In genomic region chr5:102770803-102771202, GRCh38 we compare ENCODE assay signal across 21 cellular contexts.
"Had no signal": no experiment of that assay in that cellular context is flagged by ENCODE, and none has a peak within 500 bp of the region (broad histone marks: within the 10 kb centered on the region; RNA-seq: fewer than 3 reads in every experiment).

No MANE protein-coding gene starts in this region.

- H3K4me3 ChIP-seq: cardiac muscle cell, right lobe of liver, skin epidermis, thoracic aorta, vagina had no signal

- ATAC-seq: activated CD4-positive, alpha-beta T cell treated with anti-CD3 and anti-CD28 coated beads for 36 hours; left lobe of liver; naive thymus-derived CD8-positive, alpha-beta T cell; stimulated activated memory B cell treated with anti-CD40 and anti-IgM and Interleukin-4, amounts not matched to agents 10 μg/mL and 1 μg/mL and 100 μg/mL, for 72 hours; T-helper 17 cell had no signal

- H3K9me3 Mint-ChIP-seq: immature natural killer cell, type B pancreatic cell had no signal

- H3K36me3 Mint-ChIP-seq: mesothelial cell of epicardium had no signal

- H3K27ac Mint-ChIP-seq: activated B cell treated with CpG ODN at 0.5 μM for 24 hours; activated CD4-positive, alpha-beta memory T cell treated with anti-CD3 and anti-CD28 coated beads for 36 hours; mesothelial cell of epicardium; stimulated activated memory B cell treated with anti-CD40 and anti-IgM and Interleukin-4, amounts not matched to agents 10 μg/mL and 1 μg/mL and 100 μg/mL, for 72 hours; type B pancreatic cell had no signal

- H3K27ac ChIP-seq: cardiac muscle cell had no signal

- H3K4me3 Mint-ChIP-seq: activated B cell treated with CpG ODN at 0.5 μM for 24 hours; activated CD4-positive, alpha-beta memory T cell treated with anti-CD3 and anti-CD28 coated beads for 36 hours; activated CD4-positive, alpha-beta T cell treated with anti-CD3 and anti-CD28 coated beads for 36 hours; activated CD8-positive, alpha-beta memory T cell treated with anti-CD3 and anti-CD28 coated beads, Interleukin-2, amount 10 ng/mL, durations not matched to agents 7 days and 5 days; activated naive CD8-positive, alpha-beta T cell; mesothelial cell of epicardium; naive thymus-derived CD8-positive, alpha-beta T cell; stimulated activated memory B cell treated with anti-CD40 and anti-IgM and Interleukin-4, amounts not matched to agents 10 μg/mL and 1 μg/mL and 100 μg/mL, for 72 hours; type B pancreatic cell had no signal

- DNase-seq: activated B cell treated with CpG ODN at 0.5 μM for 24 hours; activated CD4-positive, alpha-beta memory T cell treated with anti-CD3 and anti-CD28 coated beads for 36 hours; activated CD4-positive, alpha-beta T cell treated with anti-CD3 and anti-CD28 coated beads for 36 hours; activated CD8-positive, alpha-beta memory T cell treated with anti-CD3 and anti-CD28 coated beads, Interleukin-2, amount 10 ng/mL, durations not matched to agents 7 days and 5 days; activated naive CD4-positive, alpha-beta T cell; amniotic stem cell; erythroblast; immature natural killer cell; naive thymus-derived CD8-positive, alpha-beta T cell; right lobe of liver; stimulated activated CD4-positive, alpha-beta T cell treated with anti-CD3 and anti-CD28 coated beads, Interleukin-2, amount 100 ng/mL, for 24 hours; T-helper 17 cell had no signal

- H3K36me3 ChIP-seq: cardiac muscle cell, right lobe of liver, thoracic aorta, vagina had no signal

- H3K27me3 Mint-ChIP-seq: activated B cell treated with CpG ODN at 0.5 μM for 24 hours; activated CD4-positive, alpha-beta memory T cell treated with anti-CD3 and anti-CD28 coated beads for 36 hours; activated CD4-positive, alpha-beta T cell treated with anti-CD3 and anti-CD28 coated beads for 36 hours; activated CD8-positive, alpha-beta memory T cell treated with anti-CD3 and anti-CD28 coated beads, Interleukin-2, amount 10 ng/mL, durations not matched to agents 7 days and 5 days; activated naive CD8-positive, alpha-beta T cell; naive thymus-derived CD8-positive, alpha-beta T cell; stimulated activated memory B cell treated with anti-CD40 and anti-IgM and Interleukin-4, amounts not matched to agents 10 μg/mL and 1 μg/mL and 100 μg/mL, for 72 hours; T-helper 17 cell; type B pancreatic cell had no signal

- H3K9me3 ChIP-seq: right lobe of liver, thoracic aorta, vagina had no signal

- H3K27me3 ChIP-seq: cardiac muscle cell, right lobe of liver, vagina had no signal

- H3K4me1 Mint-ChIP-seq: activated B cell treated with CpG ODN at 0.5 μM for 24 hours had no signal
